ENCODE assay signal across 10 cellular contexts in genomic region chr13:65966991-65967451, GRCh38.
DNase-seq lines count a peak whose midpoint lies in the region; ATAC-seq and TF ChIP-seq lines count a peak whose summit lies in the region.
"Had no signal": no experiment of that assay in that cellular context is flagged by ENCODE, and none has a peak within 500 bp of the region (broad histone marks: within the 10 kb centered on the region; RNA-seq: fewer than 3 reads in every experiment).

No MANE protein-coding gene starts in this region.

- WGBS in endodermal cell (ENCODE audit: insufficient coverage in 1 of 2, insufficient read length in 1 of 2), 2 experiments, result 69 to 100% methylated on average over 1 to 3 of the region's 3 CpGs

- CTCF ChIA-PET in naive thymus-derived CD4-positive, alpha-beta T cell (lab: Charles Lee), result no interaction called here

- no peak overlapping the region for H3K4me3 ChIP-seq in endodermal cell (ENCODE audit: low read length)
- no peak overlapping the region for H3K4me3 ChIP-seq in naive thymus-derived CD4-positive, alpha-beta T cell (ENCODE audit: low read length)
- H3K4me3 ChIP-seq: BLaER1, skin epidermis had no signal

- H3K27ac Mint-ChIP-seq in endodermal cell, result no peak overlapping the region
- no peak overlapping the region for H3K27ac Mint-ChIP-seq in naive thymus-derived CD4-positive, alpha-beta T cell

- H3K4me1 Mint-ChIP-seq in endodermal cell, result no peaks in the 10 kb centered on the region
- H3K4me1 Mint-ChIP-seq in naive thymus-derived CD4-positive, alpha-beta T cell, result no peaks in the 10 kb centered on the region

- intact Hi-C loops in naive thymus-derived CD4-positive, alpha-beta T cell (cut with micrococcal nuclease), result no loop called here

- H3K9me3 ChIP-seq in endodermal cell (ENCODE audit: control insufficient read depth, low read length), result no peaks in the 10 kb centered on the region
- no peaks in the 10 kb centered on the region for H3K9me3 ChIP-seq in naive thymus-derived CD4-positive, alpha-beta T cell (ENCODE audit: control insufficient read depth in 2 of 3, low read length in 3 of 3)
- H3K9me3 ChIP-seq: BLaER1 had no signal

- no peak overlapping the region for H3K9ac ChIP-seq in endodermal cell (ENCODE audit: extremely low read depth, low read length, poor library complexity, severe bottlenecking)
- H3K9ac ChIP-seq: BLaER1 had no signal

- DNase-seq in SIG-M5 treated with dmso at 0.1 percent for 504 hours (lab: John Stamatoyannopoulos, UW; ENCODE audit: unreplicated experiment), result peak; percentile 81
- no peak for DNase-seq in SIG-M5 (lab: John Stamatoyannopoulos, UW)
- DNase-seq in NCI-H82 treated with DMSO at 0.1 percent for 48 hours (lab: John Stamatoyannopoulos, UW; ENCODE audit: unreplicated experiment), result peak; percentile 52
- DNase-seq in endodermal cell, result peak; percentile 66
- peak; percentile 35 for DNase-seq in superior temporal gyrus (ENCODE audit: extremely low spot score)
- no peak for DNase-seq in DMS79 (lab: John Stamatoyannopoulos, UW)
- no peak for DNase-seq in 8988T
- DNase-seq in naive thymus-derived CD4-positive, alpha-beta T cell, result no peak

- peak; percentile 88 for TF ChIP-seq CTCF in endodermal cell (conservative IDR thresholded peaks at IDR 0.05)

- no peaks in the 10 kb centered on the region for H3K27me3 ChIP-seq in endodermal cell (ENCODE audit: control insufficient read depth, insufficient read depth, low read length, poor library complexity, severe bottlenecking)
- H3K27me3 ChIP-seq in naive thymus-derived CD4-positive, alpha-beta T cell (ENCODE audit: control insufficient read depth in 2 of 2, insufficient read depth in 2 of 2, low read length in 2 of 2), result no peaks in the 10 kb centered on the region
- H3K27me3 ChIP-seq: BLaER1 had no signal

- no peak overlapping the region for H3K27ac ChIP-seq in endodermal cell (ENCODE audit: low read depth, low read length)
- H3K27ac ChIP-seq in naive thymus-derived CD4-positive, alpha-beta T cell (ENCODE audit: low read depth, low read length), result no peak overlapping the region
- H3K27ac ChIP-seq: BLaER1, skin epidermis had no signal

- H3K36me3 ChIP-seq in endodermal cell (ENCODE audit: control insufficient read depth, insufficient read depth, low read length), result no peaks in the 10 kb centered on the region
- no peaks in the 10 kb centered on the region for H3K36me3 ChIP-seq in naive thymus-derived CD4-positive, alpha-beta T cell (ENCODE audit: control insufficient read depth in 2 of 3, insufficient read depth in 3 of 3, low read length in 3 of 3)
- H3K36me3 ChIP-seq: BLaER1 had no signal

- no peaks in the 10 kb centered on the region for H3K27me3 Mint-ChIP-seq in endodermal cell (ENCODE audit: insufficient read depth)
- H3K27me3 Mint-ChIP-seq in naive thymus-derived CD4-positive, alpha-beta T cell, result no peaks in the 10 kb centered on the region

- H3K4me3 Mint-ChIP-seq in endodermal cell, result no peak overlapping the region
- H3K4me3 Mint-ChIP-seq in naive thymus-derived CD4-positive, alpha-beta T cell, result no peak overlapping the region

- no peak for ATAC-seq in naive thymus-derived CD4-positive, alpha-beta T cell

- H3K9me3 Mint-ChIP-seq in endodermal cell, result peaks cover 2% of the 10 kb centered on the region
- H3K9me3 Mint-ChIP-seq in naive thymus-derived CD4-positive, alpha-beta T cell, result peaks cover 0 to 17% (median 2%) of the 10 kb centered on the region in 11 donors

- POLR2A ChIA-PET in naive thymus-derived CD4-positive, alpha-beta T cell (lab: Charles Lee), result no interaction called here

- no peaks in the 10 kb centered on the region for H3K36me3 Mint-ChIP-seq in endodermal cell (ENCODE audit: low read depth)
- no peaks in the 10 kb centered on the region for H3K36me3 Mint-ChIP-seq in naive thymus-derived CD4-positive, alpha-beta T cell

- no peaks in the 10 kb centered on the region for H3K4me1 ChIP-seq in endodermal cell (ENCODE audit: control insufficient read depth, insufficient read depth, low read length)
- no peaks in the 10 kb centered on the region for H3K4me1 ChIP-seq in naive thymus-derived CD4-positive, alpha-beta T cell (ENCODE audit: control insufficient read depth in 2 of 2, insufficient read depth in 2 of 2, low read length in 2 of 2)
- H3K4me1 ChIP-seq: BLaER1 had no signal

Comparison
In these comparisons a context has a peak if more than half of its experiments do, and no peak if none do; other contexts are left out.
1. DNase-seq: peak in SIG-M5 treated with dmso at 0.1 percent for 504 hours (single experiment), NCI-H82 treated with DMSO at 0.1 percent for 48 hours (single experiment), endodermal cell (single experiment) and superior temporal gyrus (single experiment); none in SIG-M5 (single experiment), DMS79 (single experiment), 8988T (single experiment) and naive thymus-derived CD4-positive, alpha-beta T cell (0 of 9).